ENCODE assay signal across 2 cellular contexts in genomic region chr11:112096194-112096593, GRCh38.
TF ChIP-seq lines count a peak whose summit lies in the region.

No MANE protein-coding gene starts in this region.

TF ChIP-seq in K562, 482 proteins besides CTCF, POLR2A, EP300 and RAD21 (continues in another document):
- no peak for TF ChIP-seq MEF2D (tag; conservative IDR thresholded peaks at IDR 0.05; ENCODE audit: low read depth)
- TF ChIP-seq ETV1 (tag; conservative IDR thresholded peaks at IDR 0.05; ENCODE audit: low read depth) = no peak
- TF ChIP-seq ZNF717 (CRISPR knock-in tag; IDR thresholded peaks at IDR 0.05) = no peak
- TF ChIP-seq PURB (CRISPR knock-in tag; IDR thresholded peaks at IDR 0.05; ENCODE audit: low read depth) = no peak
- no peak for TF ChIP-seq GATA2 (CRISPR knock-in tag; IDR thresholded peaks at IDR 0.05)
- no peak for TF ChIP-seq CSDE1 (IDR thresholded peaks at IDR 0.05)
- TF ChIP-seq CBX2 (IDR thresholded peaks at IDR 0.05; ENCODE audit: insufficient read depth, low read length, poor library complexity, severe bottlenecking) = no peak
- TF ChIP-seq ESRRA (IDR thresholded peaks at IDR 0.05; ENCODE audit: borderline replicate concordance, low read depth) = no peak
- TF ChIP-seq USF1 (CRISPR knock-in tag; IDR thresholded peaks at IDR 0.05) = no peak
- no peak for TF ChIP-seq KLF10 (CRISPR knock-in tag; IDR thresholded peaks at IDR 0.05)
- TF ChIP-seq ZBTB7A (IDR thresholded peaks at IDR 0.05; ENCODE audit: borderline replicate concordance, control insufficient read depth, low read depth, low read length) = no peak
- TF ChIP-seq TFE3 (CRISPR knock-in tag; IDR thresholded peaks at IDR 0.05) = no peak
- no peak for TF ChIP-seq ZNF354B (CRISPR knock-in tag; IDR thresholded peaks at IDR 0.05)
- no peak for TF ChIP-seq HEY1 (CRISPR knock-in tag; IDR thresholded peaks at IDR 0.05; ENCODE audit: borderline replicate concordance)
- no peak for TF ChIP-seq DDX20 (tag; IDR thresholded peaks at IDR 0.05; ENCODE audit: low read depth)

TF ChIP-seq in HepG2, 621 proteins besides CTCF, POLR2A, EP300 and RAD21:
- TF ChIP-seq ZNF674 (CRISPR knock-in tag; IDR thresholded peaks at IDR 0.05; ENCODE audit: low read depth) (no peak), THYN1 (CRISPR knock-in tag; IDR thresholded peaks at IDR 0.05; ENCODE audit: borderline replicate concordance, low read depth) (no peak), ZNF362 (CRISPR knock-in tag; IDR thresholded peaks at IDR 0.05; ENCODE audit: borderline replicate concordance) (no peak), SNAPC2 (CRISPR knock-in tag; IDR thresholded peaks at IDR 0.05) (no peak), CENPBD1 (CRISPR knock-in tag; IDR thresholded peaks at IDR 0.05; ENCODE audit: borderline replicate concordance, low read depth) (no peak), E2F5 (CRISPR knock-in tag; conservative IDR thresholded peaks at IDR 0.05) (no peak), ZBTB40 (IDR thresholded peaks at IDR 0.05) (no peak), ZBTB40 (CRISPR knock-in tag; IDR thresholded peaks at IDR 0.05) (no peak), KAT2B (IDR thresholded peaks at IDR 0.05; ENCODE audit: borderline replicate concordance, low read depth, low read length) (no peak), SCMH1 (CRISPR knock-in tag; IDR thresholded peaks at IDR 0.05; ENCODE audit: borderline replicate concordance) (no peak), HMGA1 (CRISPR knock-in tag; conservative IDR thresholded peaks at IDR 0.05) (no peak), ATF7 (IDR thresholded peaks at IDR 0.05) (no peak), ATF7 (CRISPR knock-in tag; IDR thresholded peaks at IDR 0.05) (no peak), LBX2 (CRISPR knock-in tag; IDR thresholded peaks at IDR 0.05; ENCODE audit: borderline replicate concordance) (no peak), ZSCAN25 (CRISPR knock-in tag; IDR thresholded peaks at IDR 0.05) (no peak)
